ENCODE assay signal across 1 cellular context in genomic region chr4:80138556-80139538, GRCh38.
TF ChIP-seq lines count a peak whose summit lies in the region.

No MANE protein-coding gene starts in this region.

TF ChIP-seq in IMR-90, 13 proteins besides CTCF, POLR2A, EP300 and RAD21 (continued from another document):
- no peak for TF ChIP-seq USF2 (IDR thresholded peaks at IDR 0.05; ENCODE audit: low read depth, low read length)
